In the genomic region with DNA sequence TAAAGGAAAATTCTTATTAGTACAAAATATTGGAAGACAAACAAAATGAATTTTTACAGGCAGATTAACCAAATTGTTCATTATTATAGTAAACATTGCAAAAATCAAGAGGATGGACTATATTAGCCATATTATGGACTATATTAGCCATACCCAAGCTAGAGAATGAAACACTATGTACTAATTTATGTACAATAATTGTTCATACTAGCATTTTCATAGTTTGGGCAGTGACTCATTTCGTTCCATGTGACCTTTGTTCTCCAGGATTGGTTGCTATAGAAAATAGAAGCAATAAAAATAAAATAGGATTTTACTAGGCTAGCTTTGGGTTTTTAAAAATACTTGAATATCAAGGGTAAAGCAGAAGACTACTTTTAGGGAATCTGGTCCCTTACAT, we compare ENCODE assay signal across 24 cellular contexts.
A peak's percentile ranks its signal among the peaks of the same experiment; 100 is the strongest.
DNase-seq lines count a peak whose midpoint lies in the region; ATAC-seq lines count a peak whose summit lies in the region.
"Had no signal": no experiment of that assay in that cellular context is flagged by ENCODE, and none has a peak within 500 bp of the region (broad histone marks: within the 10 kb centered on the region; RNA-seq: fewer than 3 reads in every experiment).

No MANE protein-coding gene starts in this region.

- no peak overlapping the region for H3K4me3 Mint-ChIP-seq in activated T-cell treated with anti-CD3 and anti-CD28 coated beads, Interleukin-2, amount 50 U/mL, for 72 hours
- H3K4me3 Mint-ChIP-seq in activated T-cell treated with anti-CD3 and anti-CD28 coated beads, Interleukin-2, amount 50 U/mL, for 24 hours, result no peak overlapping the region
- H3K4me3 Mint-ChIP-seq in stimulated activated effector memory CD8-positive, alpha-beta T cell treated with anti-CD3 and anti-CD28 coated beads, Interleukin-12 subunit alpha, Interleukin-12 subunit beta, amount 100 ng/mL, for 72 hours, result no peak overlapping the region
- H3K4me3 Mint-ChIP-seq: activated B cell treated with CpG ODN at 0.5 μM for 24 hours, memory B cell had no signal

- H2BK12ac ChIP-seq in neuronal stem cell (ENCODE audit: low read length), result no peak overlapping the region

- no peaks in the 10 kb centered on the region for H3K27me3 ChIP-seq in neuronal stem cell (ENCODE audit: control insufficient read depth in 3 of 3, insufficient read depth in 3 of 3, low read depth in 1 of 3, low read length in 3 of 3)
- H3K27me3 ChIP-seq: BLaER1, esophagus muscularis mucosa, uterus had no signal

- no peak overlapping the region for H3K4me3 ChIP-seq in neuronal stem cell (ENCODE audit: low read length in 2 of 2)
- H3K4me3 ChIP-seq: BLaER1, coronary artery, esophagus muscularis mucosa, uterus had no signal

- H3K18ac ChIP-seq in neuronal stem cell (ENCODE audit: low read length), result no peak overlapping the region

- no peak overlapping the region for H3K14ac ChIP-seq in neuronal stem cell (ENCODE audit: low read length)

- WGBS in neuronal stem cell (ENCODE audit: extremely low coverage in 2 of 2, insufficient read length in 2 of 2, insufficient replicate concordance in 1 of 2), 2 donors, result no CpG with 5 or more reads among the region's 1 CpG

- peaks cover 65% of the 10 kb centered on the region for H3K4me1 Mint-ChIP-seq in activated T-cell treated with anti-CD3 and anti-CD28 coated beads, Interleukin-2, amount 50 U/mL, for 72 hours (ENCODE audit: low read depth)
- H3K4me1 Mint-ChIP-seq in activated T-cell treated with anti-CD3 and anti-CD28 coated beads, Interleukin-2, amount 50 U/mL, for 24 hours (ENCODE audit: low read depth), result peaks cover 53% of the 10 kb centered on the region
- H3K4me1 Mint-ChIP-seq in stimulated activated effector memory CD8-positive, alpha-beta T cell treated with anti-CD3 and anti-CD28 coated beads, Interleukin-12 subunit alpha, Interleukin-12 subunit beta, amount 100 ng/mL, for 72 hours, result peaks cover 12% of the 10 kb centered on the region
- H3K4me1 Mint-ChIP-seq: memory B cell had no signal

- no peaks in the 10 kb centered on the region for H3K36me3 Mint-ChIP-seq in activated T-cell treated with anti-CD3 and anti-CD28 coated beads, Interleukin-2, amount 50 U/mL, for 72 hours (ENCODE audit: insufficient read depth in 2 of 2)
- H3K36me3 Mint-ChIP-seq in activated T-cell treated with anti-CD3 and anti-CD28 coated beads, Interleukin-2, amount 50 U/mL, for 24 hours (ENCODE audit: low read depth), result no peaks in the 10 kb centered on the region
- no peaks in the 10 kb centered on the region for H3K36me3 Mint-ChIP-seq in stimulated activated effector memory CD8-positive, alpha-beta T cell treated with anti-CD3 and anti-CD28 coated beads, Interleukin-12 subunit alpha, Interleukin-12 subunit beta, amount 100 ng/mL, for 72 hours
- H3K36me3 Mint-ChIP-seq: memory B cell had no signal

- H3K9me3 Mint-ChIP-seq in activated T-cell treated with anti-CD3 and anti-CD28 coated beads, Interleukin-2, amount 50 U/mL, for 72 hours, result no peaks in the 10 kb centered on the region
- no peaks in the 10 kb centered on the region for H3K9me3 Mint-ChIP-seq in activated T-cell treated with anti-CD3 and anti-CD28 coated beads, Interleukin-2, amount 50 U/mL, for 24 hours
- no peaks in the 10 kb centered on the region for H3K9me3 Mint-ChIP-seq in stimulated activated effector memory CD8-positive, alpha-beta T cell treated with anti-CD3 and anti-CD28 coated beads, Interleukin-12 subunit alpha, Interleukin-12 subunit beta, amount 100 ng/mL, for 72 hours
- H3K9me3 Mint-ChIP-seq: activated B cell treated with CpG ODN at 0.5 μM for 24 hours, memory B cell had no signal

- H4K8ac ChIP-seq in neuronal stem cell (ENCODE audit: low read depth, low read length), result no peak overlapping the region

- no peak overlapping the region for H2BK120ac ChIP-seq in neuronal stem cell (ENCODE audit: low read depth, low read length)

- no peak overlapping the region for H3K4me2 ChIP-seq in neuronal stem cell (ENCODE audit: insufficient read depth, low read length, poor library complexity, severe bottlenecking)
- H3K4me2 ChIP-seq: BLaER1 had no signal

- DNase-seq in activated T-cell treated with anti-CD3 and anti-CD28 coated beads, Interleukin-2, amount 50 U/mL, for 72 hours, result no peak
- DNase-seq in activated T-cell treated with anti-CD3 and anti-CD28 coated beads, Interleukin-2, amount 50 U/mL, for 24 hours, result no peak
- DNase-seq in LHCN-M2 (ENCODE audit: low read depth), result peak; percentile 33
- DNase-seq in stimulated activated effector memory CD8-positive, alpha-beta T cell treated with anti-CD3 and anti-CD28 coated beads, Interleukin-12 subunit alpha, Interleukin-12 subunit beta, amount 100 ng/mL, for 72 hours (ENCODE audit: low spot score in 2 of 2), result no peak
- DNase-seq in stimulated activated CD4-positive, alpha-beta T cell treated with anti-CD3 and anti-CD28 coated beads, Interleukin-4, amount 100 ng/mL, for 1 hour, result no peak
- DNase-seq in neuronal stem cell (ENCODE audit: low spot score), result no peak
- DNase-seq in NCI-H524 (lab: John Stamatoyannopoulos, UW), result no peak
- DNase-seq: activated B cell treated with CpG ODN at 0.5 μM for 24 hours; activated naive CD4-positive, alpha-beta T cell treated with Interleukin-2 at 50 U/mL for 16 hours; activated T-cell treated with anti-CD3 and anti-CD28 coated beads, Interleukin-2, amount 50 U/mL, for 1 hour; COR-L47; DMS79 treated with DMSO at 0.1 percent for 48 hours; GOT3; MM.1S; NCI-H1417 treated with DMSO at 0.1 percent for 48 hours; NCI-H446; substantia nigra; T1000; uterus had no signal

- no peak overlapping the region for H2BK15ac ChIP-seq in neuronal stem cell (ENCODE audit: low read length)

- no peaks in the 10 kb centered on the region for H3K9me3 ChIP-seq in neuronal stem cell (replicated peaks in 1 of 2; ENCODE audit: control insufficient read depth in 2 of 2, insufficient read depth in 1 of 2, low read depth in 1 of 2, low read length in 2 of 2)
- H3K9me3 ChIP-seq: BLaER1, esophagus muscularis mucosa, uterus had no signal

- H3K23ac ChIP-seq in neuronal stem cell (ENCODE audit: low read depth, low read length, poor library complexity), result no peak overlapping the region

- ATAC-seq in activated T-cell treated with anti-CD3 and anti-CD28 coated beads, Interleukin-2, amount 50 U/mL, for 72 hours (replicated peaks in 1 of 2), result peak; percentile 40 to 54
- ATAC-seq in HG02588 (IDR thresholded peaks at IDR 0.05; ENCODE audit: unreplicated experiment), result peak; percentile 64
- peak; percentile 85 for ATAC-seq in stimulated activated effector memory CD8-positive, alpha-beta T cell treated with anti-CD3 and anti-CD28 coated beads, Interleukin-12 subunit alpha, Interleukin-12 subunit beta, amount 100 ng/mL, for 72 hours

- H3K27me3 Mint-ChIP-seq in activated T-cell treated with anti-CD3 and anti-CD28 coated beads, Interleukin-2, amount 50 U/mL, for 72 hours (ENCODE audit: low read depth), result no peaks in the 10 kb centered on the region
- no peaks in the 10 kb centered on the region for H3K27me3 Mint-ChIP-seq in activated T-cell treated with anti-CD3 and anti-CD28 coated beads, Interleukin-2, amount 50 U/mL, for 24 hours
- H3K27me3 Mint-ChIP-seq: activated B cell treated with CpG ODN at 0.5 μM for 24 hours, memory B cell had no signal

- no peaks in the 10 kb centered on the region for H3K79me1 ChIP-seq in neuronal stem cell (ENCODE audit: low read depth, low read length)

- H3K4me1 ChIP-seq in neuronal stem cell (ENCODE audit: control insufficient read depth in 2 of 2, insufficient read depth in 1 of 2, low read depth in 1 of 2, low read length in 2 of 2), result peaks cover 0 to 3% of the 10 kb centered on the region in 2 donors
- H3K4me1 ChIP-seq: BLaER1, esophagus muscularis mucosa, uterus had no signal

- no peak overlapping the region for H2AFZ ChIP-seq in neuronal stem cell (ENCODE audit: low read length)

- H3K27ac ChIP-seq in neuronal stem cell (replicated peaks; ENCODE audit: low read length), result no peak overlapping the region
- H3K27ac ChIP-seq: BLaER1, coronary artery, esophagus muscularis mucosa, uterus had no signal

- H3K27ac Mint-ChIP-seq in activated T-cell treated with anti-CD3 and anti-CD28 coated beads, Interleukin-2, amount 50 U/mL, for 72 hours, result no peak overlapping the region
- H3K27ac Mint-ChIP-seq in activated T-cell treated with anti-CD3 and anti-CD28 coated beads, Interleukin-2, amount 50 U/mL, for 24 hours, result no peak overlapping the region
- no peak overlapping the region for H3K27ac Mint-ChIP-seq in stimulated activated effector memory CD8-positive, alpha-beta T cell treated with anti-CD3 and anti-CD28 coated beads, Interleukin-12 subunit alpha, Interleukin-12 subunit beta, amount 100 ng/mL, for 72 hours
- H3K27ac Mint-ChIP-seq: activated B cell treated with CpG ODN at 0.5 μM for 24 hours, memory B cell had no signal

- H4K91ac ChIP-seq in neuronal stem cell (ENCODE audit: low read depth, low read length, poor library complexity), result no peak overlapping the region

- no peaks in the 10 kb centered on the region for H3K36me3 ChIP-seq in neuronal stem cell (replicated peaks in 1 of 2; ENCODE audit: control insufficient read depth in 2 of 2, insufficient read depth in 2 of 2, low read length in 2 of 2)
- H3K36me3 ChIP-seq: BLaER1, esophagus muscularis mucosa, uterus had no signal

- no peak overlapping the region for H3K9ac ChIP-seq in neuronal stem cell (ENCODE audit: low read depth, low read length, poor library complexity)
- H3K9ac ChIP-seq: BLaER1 had no signal

- no peak overlapping the region for H2AK5ac ChIP-seq in neuronal stem cell (ENCODE audit: low read depth, low read length)

- no peak overlapping the region for H2BK5ac ChIP-seq in neuronal stem cell (ENCODE audit: low read length)

- no peak overlapping the region for H3K4ac ChIP-seq in neuronal stem cell (ENCODE audit: low read length)
